In the genomic region with DNA sequence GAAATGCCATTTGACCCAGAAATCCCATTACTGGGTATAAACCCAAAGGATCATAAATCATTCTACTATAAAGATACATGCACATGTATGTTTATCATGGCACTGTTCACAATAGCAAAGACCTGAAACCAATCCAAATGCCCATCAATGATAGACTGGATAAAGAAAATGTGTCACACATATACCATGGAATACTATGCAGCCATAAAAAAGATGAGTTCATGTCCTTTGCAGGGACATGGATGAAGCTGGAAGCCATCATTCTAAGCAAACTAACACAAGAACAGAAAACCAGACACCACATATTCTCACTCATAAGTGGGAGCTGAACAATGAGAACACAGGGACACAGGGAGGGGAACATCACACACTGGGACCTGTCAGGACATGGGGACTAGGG, we compare ENCODE assay signal across 1 cellular context.
A peak's percentile ranks its signal among the peaks of the same experiment; 100 is the strongest.
TF ChIP-seq lines count a peak whose summit lies in the region.
"Not testable (repeated sequence)": the region's sequence is repeated elsewhere in the genome, so short reads cannot be mapped to it uniquely, and the experiment has no call there.

No MANE protein-coding gene starts in this region.

- CTCF ChIA-PET in HEK293 (lab: Yijun Ruan, JAX) = not testable (repeated sequence)

- POLR2A ChIA-PET in HEK293 (lab: Yijun Ruan, JAX) = not testable (repeated sequence)

- not testable (repeated sequence) for H3K36me3 ChIP-seq in HEK293 (ENCODE audit: control insufficient read depth in 2 of 2, insufficient read depth in 1 of 2, low read length in 2 of 2)

- not testable (repeated sequence) for H3K27ac ChIP-seq in HEK293 (ENCODE audit: extremely low read depth, low read depth, low read length)

- not testable (repeated sequence) for H3K9me3 ChIP-seq in HEK293 (ENCODE audit: control insufficient read depth, insufficient read depth, low read depth, low read length)

- H3K4me3 ChIP-seq in HEK293 (ENCODE audit: low read depth, low read length) = not testable (repeated sequence)

- TF ChIP-seq CTCF in HEK293 (tag by site-specific recombination; IDR thresholded peaks at IDR 0.05) = not testable (repeated sequence)

- H3K4me1 ChIP-seq in HEK293 (ENCODE audit: control insufficient read depth, insufficient read depth, low read length) = not testable (repeated sequence)

TF ChIP-seq in HEK293, 187 proteins besides CTCF, POLR2A, EP300 and RAD21:
- peak; percentile 79 for TF ChIP-seq ZNF146 (tag by site-specific recombination; IDR thresholded peaks at IDR 0.05)
- TF ChIP-seq, protein P1, sequence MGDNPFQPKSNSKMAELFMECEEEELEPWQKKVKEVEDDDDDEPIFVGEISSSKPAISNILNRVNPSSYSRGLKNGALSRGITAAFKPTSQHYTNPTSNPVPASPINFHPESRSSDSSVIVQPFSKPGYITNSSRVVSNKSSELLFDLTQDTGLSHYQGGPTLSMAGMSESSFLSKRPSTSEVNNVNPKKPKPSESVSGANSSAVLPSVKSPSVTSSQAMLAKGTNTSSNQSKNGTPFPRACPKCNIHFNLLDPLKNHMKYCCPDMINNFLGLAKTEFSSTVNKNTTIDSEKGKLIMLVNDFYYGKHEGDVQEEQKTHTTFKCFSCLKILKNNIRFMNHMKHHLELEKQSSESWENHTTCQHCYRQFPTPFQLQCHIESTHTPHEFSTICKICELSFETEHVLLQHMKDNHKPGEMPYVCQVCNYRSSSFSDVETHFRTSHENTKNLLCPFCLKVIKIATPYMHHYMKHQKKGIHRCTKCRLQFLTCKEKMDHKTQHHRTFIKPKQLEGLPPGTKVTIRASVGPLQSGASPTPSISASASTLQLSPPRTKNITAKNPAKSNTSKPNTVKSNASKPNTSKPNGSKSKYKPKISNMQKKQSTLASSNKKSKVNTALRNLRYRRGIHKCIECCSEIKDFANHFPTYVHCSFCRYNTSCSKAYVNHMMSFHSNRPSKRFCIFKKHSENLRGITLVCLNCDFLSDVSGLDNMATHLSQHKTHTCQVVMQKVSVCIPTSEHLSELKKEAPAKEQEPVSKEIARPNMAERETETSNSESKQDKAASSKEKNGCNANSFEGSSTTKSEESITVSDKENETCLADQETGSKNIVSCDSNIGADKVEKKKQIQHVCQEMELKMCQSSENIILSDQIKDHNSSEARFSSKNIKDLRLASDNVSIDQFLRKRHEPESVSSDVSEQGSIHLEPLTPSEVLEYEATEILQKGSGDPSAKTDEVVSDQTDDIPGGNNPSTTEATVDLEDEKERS (tag by site-specific recombination; IDR thresholded peaks at IDR 0.05) = 0 out of 2 replicates have a peak, but pooled peaks have one; percentile 9
- TF ChIP-seq, protein P2, sequence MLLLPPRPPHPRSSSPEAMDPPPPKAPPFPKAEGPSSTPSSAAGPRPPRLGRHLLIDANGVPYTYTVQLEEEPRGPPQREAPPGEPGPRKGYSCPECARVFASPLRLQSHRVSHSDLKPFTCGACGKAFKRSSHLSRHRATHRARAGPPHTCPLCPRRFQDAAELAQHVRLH (tag by site-specific recombination; IDR thresholded peaks at IDR 0.05) = peak; percentile 69; the same call in 1 of the 2 replicates
